ENCODE assay signal across 6 cellular contexts in genomic region chr10:7833210-7833609, GRCh38.
"Had no signal": no experiment of that assay in that cellular context is flagged by ENCODE, and none has a peak within 500 bp of the region (broad histone marks: within the 10 kb centered on the region; RNA-seq: fewer than 3 reads in every experiment).

No MANE protein-coding gene starts in this region.

- H3K27ac ChIP-seq: HL-60 had no signal

- H3K4me3 ChIP-seq: K562 had no signal

- H3K27me3 Mint-ChIP-seq: IgD-negative memory B cell had no signal

- ATAC-seq: HepG2, K562 had no signal

- H3K27ac Mint-ChIP-seq: IgD-negative memory B cell had no signal

- DNase-seq: IMR-90, KBM-7 had no signal
